14 cellular contexts compared by ENCODE assay signal in genomic region chr3:126659915-126660886, GRCh38. TPM values are rescaled to one million over a fixed set of nuclear protein-coding genes. Genes with fewer than 3 reads are reported as not detected.
DNase-seq lines count a peak whose midpoint lies in the region; ATAC-seq, FAIRE-seq and TF ChIP-seq lines count a peak whose summit lies in the region.
"Had no signal": no experiment of that assay in that cellular context is flagged by ENCODE, and none has a peak within 500 bp of the region (broad histone marks: within the 10 kb centered on the region; RNA-seq: fewer than 3 reads in every experiment).

No MANE protein-coding gene starts in this region.

- 40 to 58% methylated on average over 12 to 16 of the region's 19 CpGs for WGBS in esophagus squamous epithelium, 2 donors

- H2AFZ ChIP-seq in keratinocyte (ENCODE audit: control insufficient read depth, low read length) = no peak overlapping the region

- no peaks in the 10 kb centered on the region for H3K79me2 ChIP-seq in keratinocyte (ENCODE audit: control insufficient read depth, insufficient read depth, low read length)

- DNase-seq in AG10803 (ENCODE audit: low read depth) = no peak
- peak in 1 of 2 experiments; percentile 14 for DNase-seq in HL-60 (ENCODE audit: low read depth in 1 of 2, low spot score in 1 of 2)
- DNase-seq in WERI-Rb-1 = no peak
- no peak for DNase-seq in keratinocyte (ENCODE audit: low read depth, low spot score)
- DNase-seq in stimulated activated effector memory CD8-positive, alpha-beta T cell treated with anti-CD3 and anti-CD28 coated beads, Interleukin-12 subunit alpha, Interleukin-12 subunit beta, amount 100 ng/mL, for 72 hours (ENCODE audit: low spot score in 2 of 2) = no peak
- DNase-seq in esophagus squamous epithelium (lab: John Stamatoyannopoulos, UW) = no peak
- DNase-seq in amniotic stem cell (lab: John Stamatoyannopoulos, UW) = no peak
- DNase-seq: activated CD8-positive, alpha-beta memory T cell treated with anti-CD3 and anti-CD28 coated beads, Interleukin-2, amount 50 U/mL, for 48 hours; NCI-H2171 treated with DMSO at 0.1 percent for 48 hours; thyroid gland had no signal

- no peaks in the 10 kb centered on the region for H3K36me3 Mint-ChIP-seq in stimulated activated effector memory CD8-positive, alpha-beta T cell treated with anti-CD3 and anti-CD28 coated beads, Interleukin-12 subunit alpha, Interleukin-12 subunit beta, amount 100 ng/mL, for 72 hours
- H3K36me3 Mint-ChIP-seq: natural killer cell treated with Interleukin-12 subunit alpha and Interleukin-12 subunit beta and Interleukin-15 and Interleukin-18, amount 100 ng/mL, for 72 hours had no signal

- H3K4me3 ChIP-seq in AG10803 (ENCODE audit: low read length) (no peak overlapping the region), HL-60 (replicated peaks; ENCODE audit: insufficient read depth, low read length) (no peak overlapping the region), WERI-Rb-1 (ENCODE audit: low read depth, low read length) (no peak overlapping the region), keratinocyte (ENCODE audit: control insufficient read depth in 2 of 3, extremely low read depth in 1 of 3, insufficient read depth in 2 of 3, low read depth in 1 of 3, low read length in 3 of 3) (no peak overlapping the region), esophagus squamous epithelium (no peak overlapping the region)
- H3K4me3 ChIP-seq: thyroid gland had no signal

- FAIRE-seq in keratinocyte (lab: Jason Lieb, UNC) = no peak
- FAIRE-seq: colon, D721Med had no signal

- H3K9me1 ChIP-seq in keratinocyte (ENCODE audit: control insufficient read depth, extremely low read depth, insufficient read depth, low read length) = no peaks in the 10 kb centered on the region

- no peak overlapping the region for H3K9ac ChIP-seq in keratinocyte (ENCODE audit: control insufficient read depth, extremely low read depth, insufficient read depth, low read length)

- H3K4me1 ChIP-seq in keratinocyte (ENCODE audit: control insufficient read depth, extremely low read depth, insufficient read depth, low read length) (peaks cover under 1% of the 10 kb centered on the region), esophagus squamous epithelium (peaks cover 0 to 4% (median 0%) of the 10 kb centered on the region in 3 donors)
- H3K4me1 ChIP-seq: thyroid gland had no signal

- peaks cover 15% of the 10 kb centered on the region for H3K9me3 ChIP-seq in WERI-Rb-1 (ENCODE audit: severe bottlenecking)
- no peaks in the 10 kb centered on the region for H3K9me3 ChIP-seq in keratinocyte (ENCODE audit: control insufficient read depth, low read depth, low read length)
- no peaks in the 10 kb centered on the region for H3K9me3 ChIP-seq in esophagus squamous epithelium
- H3K9me3 ChIP-seq: thyroid gland had no signal

- H3K36me3 ChIP-seq in WERI-Rb-1 = no peaks in the 10 kb centered on the region
- no peaks in the 10 kb centered on the region for H3K36me3 ChIP-seq in keratinocyte (ENCODE audit: control insufficient read depth in 2 of 2, extremely low read depth in 1 of 2, insufficient read depth in 2 of 2, low read length in 2 of 2)
- no peaks in the 10 kb centered on the region for H3K36me3 ChIP-seq in esophagus squamous epithelium
- H3K36me3 ChIP-seq: thyroid gland had no signal

- peaks cover 2% of the 10 kb centered on the region for H3K4me1 Mint-ChIP-seq in stimulated activated effector memory CD8-positive, alpha-beta T cell treated with anti-CD3 and anti-CD28 coated beads, Interleukin-12 subunit alpha, Interleukin-12 subunit beta, amount 100 ng/mL, for 72 hours

- H3K27ac ChIP-seq in HL-60 (replicated peaks) (no peak overlapping the region), WERI-Rb-1 (no peak overlapping the region), keratinocyte (ENCODE audit: control insufficient read depth, insufficient read depth, low read length) (no peak overlapping the region), esophagus squamous epithelium (no peak overlapping the region)
- H3K27ac ChIP-seq: thyroid gland had no signal

- H3K27me3 ChIP-seq in HL-60 (ENCODE audit: insufficient read depth, poor library complexity, severe bottlenecking) = no peaks in the 10 kb centered on the region
- H3K27me3 ChIP-seq in WERI-Rb-1 (ENCODE audit: insufficient read depth, low read depth, severe bottlenecking) = no peaks in the 10 kb centered on the region
- peaks cover 37% of the 10 kb centered on the region for H3K27me3 ChIP-seq in keratinocyte (ENCODE audit: control insufficient read depth, extremely low read depth, insufficient read depth, low read length)
- H3K27me3 ChIP-seq in esophagus squamous epithelium = peaks cover 0 to 73% (median 0%) of the 10 kb centered on the region in 4 donors
- H3K27me3 ChIP-seq: thyroid gland had no signal

- no peak overlapping the region for H3K4me3 Mint-ChIP-seq in stimulated activated effector memory CD8-positive, alpha-beta T cell treated with anti-CD3 and anti-CD28 coated beads, Interleukin-12 subunit alpha, Interleukin-12 subunit beta, amount 100 ng/mL, for 72 hours
- H3K4me3 Mint-ChIP-seq: natural killer cell treated with Interleukin-12 subunit alpha and Interleukin-12 subunit beta and Interleukin-15 and Interleukin-18, amount 100 ng/mL, for 72 hours had no signal

- no peak for ATAC-seq in stimulated activated effector memory CD8-positive, alpha-beta T cell treated with anti-CD3 and anti-CD28 coated beads, Interleukin-12 subunit alpha, Interleukin-12 subunit beta, amount 100 ng/mL, for 72 hours
- ATAC-seq in HG02885 (IDR thresholded peaks at IDR 0.05; ENCODE audit: poor library complexity, unreplicated experiment) = no peak
- ATAC-seq: natural killer cell treated with Interleukin-12 subunit alpha and Interleukin-12 subunit beta and Interleukin-15 and Interleukin-18, amount 100 ng/mL, for 72 hours had no signal

- peak; percentile 30 for TF ChIP-seq CTCF in AG10803 (conservative IDR thresholded peaks at IDR 0.05; ENCODE audit: low read length)
- peak; percentile 9 for TF ChIP-seq CTCF in HL-60 (IDR thresholded peaks at IDR 0.05; ENCODE audit: insufficient read depth, low read length)
- TF ChIP-seq CTCF in WERI-Rb-1 (IDR thresholded peaks at IDR 0.05; ENCODE audit: low read depth, low read length) = peak; percentile 42
- peak; percentile 27 to 66 (median 47) for TF ChIP-seq CTCF in keratinocyte (optimal IDR thresholded peaks at IDR 0.05 in 1 of 3, IDR thresholded peaks at IDR 0.05 in 1 of 3, conservative IDR thresholded peaks at IDR 0.05 in 1 of 3; ENCODE audit: extremely low read depth in 1 of 3, insufficient read depth in 2 of 3, low read length in 3 of 3)
- peak in 3 of 6 experiments; percentile 11 to 32 (median 14) for TF ChIP-seq CTCF in esophagus squamous epithelium (IDR thresholded peaks at IDR 0.05)

- no peak overlapping the region for H3K4me2 ChIP-seq in keratinocyte (ENCODE audit: control insufficient read depth, extremely low read depth, insufficient read depth, low read depth, low read length)

- dilution Hi-C loops in keratinocyte (cut with MboI; ENCODE audit: extremely low pct_ligation_motif_present, low sequenced_read_pairs) = no loop called here

- TF ChIP-seq POLR2A in esophagus squamous epithelium (IDR thresholded peaks at IDR 0.05) = no peak

- H4K20me1 ChIP-seq in keratinocyte (ENCODE audit: control insufficient read depth, extremely low read depth, insufficient read depth, low read length) = no peaks in the 10 kb centered on the region

- intact Hi-C loops in esophagus squamous epithelium (cut with DNase I) = loop anchor here (10.0 kb wide), 1 partner anchor 795 kb away; no protein-coding TSS in a partner anchor

- no peak overlapping the region for H3K27ac Mint-ChIP-seq in stimulated activated effector memory CD8-positive, alpha-beta T cell treated with anti-CD3 and anti-CD28 coated beads, Interleukin-12 subunit alpha, Interleukin-12 subunit beta, amount 100 ng/mL, for 72 hours
- H3K27ac Mint-ChIP-seq: natural killer cell treated with Interleukin-12 subunit alpha and Interleukin-12 subunit beta and Interleukin-15 and Interleukin-18, amount 100 ng/mL, for 72 hours had no signal

- no peaks in the 10 kb centered on the region for H3K9me3 Mint-ChIP-seq in stimulated activated effector memory CD8-positive, alpha-beta T cell treated with anti-CD3 and anti-CD28 coated beads, Interleukin-12 subunit alpha, Interleukin-12 subunit beta, amount 100 ng/mL, for 72 hours
- H3K9me3 Mint-ChIP-seq: natural killer cell treated with Interleukin-12 subunit alpha and Interleukin-12 subunit beta and Interleukin-15 and Interleukin-18, amount 100 ng/mL, for 72 hours had no signal

RNA-seq across cellular contexts. Expression of gene TXNRD3, which starts 5.3 kb away (rescaled TPM):
- polyA plus RNA-seq in keratinocyte = 6.3 to 11.0 TPM (median 9.7 TPM) in 3 replicates
- 10.2 TPM for polyA plus RNA-seq in keratinocyte (2011; ENCODE audit: low read depth)
- polyA plus RNA-seq in keratinocyte (2011; cell fraction: cytosol; rRNA removed) = 10.2 and 11.7 TPM in 2 replicates
- 13.5 and 17.2 TPM in 2 replicates for polyA plus RNA-seq in keratinocyte (2011; cell fraction: nucleus; rRNA removed)
- 13.9 and 14.3 TPM in 2 replicates for polyA plus RNA-seq in keratinocyte (2012; ENCODE audit: low replicate concordance)
- 9.9 to 11.5 TPM (median 11.0 TPM) in 3 replicates for polyA minus RNA-seq in keratinocyte
- 3.8 TPM for polyA minus RNA-seq in keratinocyte (2011; cell fraction: cytosol; rRNA and poly(A)+ RNA removed)
- polyA minus RNA-seq in keratinocyte (2011; cell fraction: nucleus; rRNA and poly(A)+ RNA removed) = 6.8 and 13.4 TPM in 2 replicates
- 10 to 100 TPM in 2 of 4 donors, 1 to 10 TPM in 2; 7.8 to 14.7 (median 9.4) TPM for total RNA-seq in esophagus squamous epithelium

RNA-seq across cellular contexts. Expression of gene CHCHD6, which starts 43.8 kb away (rescaled TPM):
- 20.6 to 23.7 TPM (median 21.7 TPM) in 3 replicates for polyA plus RNA-seq in keratinocyte
- 6.1 TPM for polyA plus RNA-seq in keratinocyte (2011; ENCODE audit: low read depth)
- 13.5 and 25.9 TPM in 2 replicates for polyA plus RNA-seq in keratinocyte (2011; cell fraction: cytosol; rRNA removed)
- polyA plus RNA-seq in keratinocyte (2011; cell fraction: nucleus; rRNA removed) = 10.4 and 14.8 TPM in 2 replicates
- 14.3 and 25.8 TPM in 2 replicates for polyA plus RNA-seq in keratinocyte (2012; ENCODE audit: low replicate concordance)
- 5.5 to 9.0 TPM (median 6.1 TPM) in 3 replicates for polyA minus RNA-seq in keratinocyte
- 14.6 TPM for polyA minus RNA-seq in keratinocyte (2011; cell fraction: cytosol; rRNA and poly(A)+ RNA removed)
- polyA minus RNA-seq in keratinocyte (2011; cell fraction: nucleus; rRNA and poly(A)+ RNA removed) = 9.2 and 9.3 TPM in 2 replicates
- 10 to 100 TPM in 3 of 4 donors, 1 to 10 TPM in 1; 7.5 to 21.9 (median 16.3) TPM for total RNA-seq in esophagus squamous epithelium
